12 cellular contexts compared by ENCODE assay signal in genomic region chr2:100957971-100958653, GRCh38. TPM values are rescaled to one million over a fixed set of nuclear protein-coding genes. Genes with fewer than 3 reads are reported as not detected.
DNase-seq lines count a peak whose midpoint lies in the region; ATAC-seq and TF ChIP-seq lines count a peak whose summit lies in the region.
"Had no signal": no experiment of that assay in that cellular context is flagged by ENCODE, and none has a peak within 500 bp of the region (broad histone marks: within the 10 kb centered on the region; RNA-seq: fewer than 3 reads in every experiment).

No MANE protein-coding gene starts in this region.

- 45 to 55% methylated on average over 16 of the region's 16 CpGs for WGBS in body of pancreas, 2 donors
- WGBS in spleen, 5 donors, result 74 to 85% (median 82%) methylated on average over 16 of the region's 16 CpGs

- H3K36me3 ChIP-seq in body of pancreas (replicated peaks in 1 of 2; ENCODE audit: insufficient read depth in 1 of 2, low read depth in 2 of 2) (no peaks in the 10 kb centered on the region), right atrium auricular region (peaks cover 11% of the 10 kb centered on the region), spleen (no peaks in the 10 kb centered on the region)

- peak; percentile 76 for ATAC-seq in body of pancreas

- H3K9me3 ChIP-seq in body of pancreas (no peaks in the 10 kb centered on the region), right atrium auricular region (no peaks in the 10 kb centered on the region), spleen (no peaks in the 10 kb centered on the region)

- TF ChIP-seq CTCF in body of pancreas (IDR thresholded peaks at IDR 0.05) (no peak), right atrium auricular region (IDR thresholded peaks at IDR 0.05) (no peak), spleen (IDR thresholded peaks at IDR 0.05 in 8 of 11, conservative IDR thresholded peaks at IDR 0.05 in 3 of 11) (no peak)

- H3K4me1 ChIP-seq in body of pancreas (peaks cover 21% of the 10 kb centered on the region), right atrium auricular region (peaks cover 0 to 18% of the 10 kb centered on the region in 2 donors), spleen (peaks cover 0 to 4% (median 0%) of the 10 kb centered on the region in 6 donors)

- DNase-seq in H4 (ENCODE audit: low spot score) (peak; percentile 70), body of pancreas (peak; percentile 48 to 73 (median 64)), right atrium auricular region (ENCODE audit: low spot score) (peak; percentile 79), spleen (peak; percentile 24), DMS 273 treated with DMSO at 0.1 percent for 48 hours (lab: John Stamatoyannopoulos, UW) (no peak), NCI-H2196 (lab: John Stamatoyannopoulos, UW; ENCODE audit: unreplicated experiment) (no peak), NCI-H2081 treated with DMSO at 0.1 percent for 48 hours (lab: John Stamatoyannopoulos, UW) (no peak), NCI-H2081 (lab: John Stamatoyannopoulos, UW) (no peak)
- DNase-seq: activated CD4-positive, alpha-beta memory T cell treated with anti-CD3 and anti-CD28 coated beads, Interleukin-2, amount 10 ng/mL, durations not matched to agents 7 days and 5 days; mesendoderm; NCI-H1417 treated with DMSO at 0.1 percent for 48 hours had no signal

- H3K4me3 ChIP-seq in body of pancreas (no peak overlapping the region), right atrium auricular region (no peak overlapping the region), spleen (no peak overlapping the region)

- H3K27ac ChIP-seq in body of pancreas (peak overlapping the region; percentile 5 to 49 (median 20)), right atrium auricular region (no peak overlapping the region), spleen (no peak overlapping the region)
- H3K27ac ChIP-seq: dorsolateral prefrontal cortex had no signal

- H3K27me3 ChIP-seq in body of pancreas (no peaks in the 10 kb centered on the region), right atrium auricular region (no peaks in the 10 kb centered on the region), spleen (replicated peaks in 1 of 7) (no peaks in the 10 kb centered on the region)
- H3K27me3 ChIP-seq: dorsolateral prefrontal cortex had no signal

- TF ChIP-seq POLR2A in body of pancreas (IDR thresholded peaks at IDR 0.05) (no peak), spleen (IDR thresholded peaks at IDR 0.05) (no peak)

- intact Hi-C loops in body of pancreas (cut with DNase I) (no loop called here), spleen (cut with DNase I; ENCODE audit: low total_unique reads) (no loop called here)

RNA-seq across cellular contexts. Expression of gene RPL31, which starts 44.0 kb away (rescaled TPM):
- total RNA-seq in H4 (2014; rRNA removed; shearing (Covaris generic)), result 1,787 and 1,821 TPM in 2 replicates
- 100 to 1,000 TPM; 316 to 425 TPM for total RNA-seq in body of pancreas
- total RNA-seq in right atrium auricular region, result 100 to 1,000 TPM; 437 to 813 TPM
- total RNA-seq in spleen, result 1,000 to 10,000 TPM in 5 of 7 donors, 100 to 1,000 TPM in 2; 876 to 1,551 (median 1,095) TPM
- polyA plus RNA-seq in spleen, result over 10,000 TPM in 2 of 3 donors, 1,000 to 10,000 TPM in 1; 8,439 to 10,502 (median 10,023) TPM

Comparison
In these comparisons a context has a peak if more than half of its experiments do, and no peak if none do; other contexts are left out.
1. DNase-seq: peak in H4 (single experiment), body of pancreas (4 of 4), right atrium auricular region (single experiment) and spleen (single experiment); none in DMS 273 treated with DMSO at 0.1 percent for 48 hours (single experiment), NCI-H2196 (single experiment), NCI-H2081 treated with DMSO at 0.1 percent for 48 hours (single experiment) and NCI-H2081 (0 of 2).
2. H3K27ac ChIP-seq: peak in body of pancreas (4 of 4); none in right atrium auricular region (0 of 2) and spleen (0 of 8).